Comparison of ENCODE assay signal across 21 cellular contexts in the genomic region with DNA sequence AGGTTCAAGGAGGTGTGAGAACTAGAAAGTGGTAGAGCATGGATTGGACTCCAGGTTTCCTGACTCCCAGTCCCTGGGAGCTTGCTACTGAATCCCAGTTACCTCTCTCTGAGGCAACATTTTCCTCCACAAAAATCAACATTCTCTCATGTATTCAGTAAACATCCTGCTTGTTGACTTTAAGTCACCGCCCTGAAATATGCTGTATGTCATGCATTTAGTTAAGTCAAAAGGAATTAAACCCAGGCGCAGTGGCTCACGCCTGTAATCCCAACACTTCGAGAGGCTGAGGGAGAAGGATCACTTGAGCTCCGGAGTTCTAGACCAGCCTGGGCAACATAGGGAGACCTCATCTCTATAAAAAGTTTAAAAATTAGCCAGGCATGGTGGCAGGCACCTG. TPM values are rescaled to one million over a fixed set of nuclear protein-coding genes. Genes with fewer than 3 reads are reported as not detected.
A peak's percentile ranks its signal among the peaks of the same experiment; 100 is the strongest.
DNase-seq lines count a peak whose midpoint lies in the region; ATAC-seq, FAIRE-seq and TF ChIP-seq lines count a peak whose summit lies in the region.
"Had no signal": no experiment of that assay in that cellular context is flagged by ENCODE, and none has a peak within 500 bp of the region (broad histone marks: within the 10 kb centered on the region; RNA-seq: fewer than 3 reads in every experiment).

No MANE protein-coding gene starts in this region.

- no peak overlapping the region for H3K27ac Mint-ChIP-seq in CD4-positive, alpha-beta memory T cell

- ATAC-seq in PC-3, result peak; percentile 58
- ATAC-seq in upper lobe of right lung, result peak; percentile 17
- ATAC-seq in GM19452 (IDR thresholded peaks at IDR 0.05; ENCODE audit: unreplicated experiment), result no peak
- ATAC-seq: HCT116 had no signal

- FAIRE-seq in GM19239 (lab: Jason Lieb, UNC), result no peak
- FAIRE-seq: D721Med, H1, HTR-8/SVneo, RCC 7860 had no signal

- H3F3A ChIP-seq in PC-3 (ENCODE audit: low read length, unreplicated experiment), result no peaks in the 10 kb centered on the region

- WGBS in hepatocyte (ENCODE audit: low lambda C conversion rate, missing lambda C conversion rate), result 67% methylated on average over 5 of the region's 5 CpGs

- H3K9me3 Mint-ChIP-seq in CD4-positive, alpha-beta memory T cell, result no peaks in the 10 kb centered on the region

- H3K9ac ChIP-seq in PC-3 (ENCODE audit: low read length), result no peak overlapping the region

- H3K4me1 ChIP-seq in PC-3 (ENCODE audit: insufficient read depth, low read length) (peaks cover 18% of the 10 kb centered on the region), hepatocyte (ENCODE audit: insufficient read depth) (peaks cover 7% of the 10 kb centered on the region), upper lobe of right lung (peaks cover 12% of the 10 kb centered on the region)
- peaks cover 12% of the 10 kb centered on the region for H3K4me1 ChIP-seq in CD4-positive, alpha-beta memory T cell (ENCODE audit: insufficient read depth, low read length)

- CTCF ChIA-PET in PC-3 (lab: Charles Lee), result interaction anchor here (0.6 kb wide), 1 partner anchor 109 kb away, joined by 3 read pairs; no protein-coding TSS in a partner anchor
- CTCF ChIA-PET in CD4-positive, alpha-beta memory T cell (lab: Charles Lee; ENCODE audit: partially characterized antibody), result no interaction called here

- peaks cover 26 to 33% of the 10 kb centered on the region in 2 donors for H3K27me3 Mint-ChIP-seq in CD4-positive, alpha-beta memory T cell

- DNase-seq in SIG-M5 treated with dmso at 0.1 percent for 504 hours (lab: John Stamatoyannopoulos, UW; ENCODE audit: unreplicated experiment), result peak; percentile 23
- DNase-seq in SIG-M5 (lab: John Stamatoyannopoulos, UW), result no peak
- peak; percentile 57 for DNase-seq in PC-3
- DNase-seq in hepatocyte (ENCODE audit: low spot score), result peak; percentile 15
- no peak for DNase-seq in upper lobe of right lung
- DNase-seq in GM19239 (ENCODE audit: insufficient read length, low spot score), result no peak
- DNase-seq in CD4-positive, alpha-beta memory T cell, result no peak
- DNase-seq: DMS79, Karpas-422, NCI-H1694, NCI-H2081 treated with DMSO at 0.1 percent for 48 hours, NCI-H446, NCI-H526 treated with DMSO at 0.1 percent for 48 hours had no signal

- H3K4me3 ChIP-seq in PC-3 (ENCODE audit: low read length), result no peak overlapping the region
- no peak overlapping the region for H3K4me3 ChIP-seq in hepatocyte
- no peak overlapping the region for H3K4me3 ChIP-seq in upper lobe of right lung
- no peak overlapping the region for H3K4me3 ChIP-seq in CD4-positive, alpha-beta memory T cell (ENCODE audit: low read length in 2 of 2)

- no peaks in the 10 kb centered on the region for H4K20me1 ChIP-seq in PC-3 (ENCODE audit: low read length)
- H4K20me1 ChIP-seq in hepatocyte (ENCODE audit: insufficient read depth, poor library complexity, severe bottlenecking), result no peaks in the 10 kb centered on the region

- H3K4me2 ChIP-seq in PC-3 (ENCODE audit: low read length) (peak overlapping the region; percentile 50), hepatocyte (no peak overlapping the region)

- H2AFZ ChIP-seq in PC-3 (ENCODE audit: low read length) (peak overlapping the region; percentile 48; the same call in 1 of the 2 replicates), hepatocyte (no peak overlapping the region)

- H3K4me1 Mint-ChIP-seq in CD4-positive, alpha-beta memory T cell, result peaks cover 5 to 14% (median 10%) of the 10 kb centered on the region in 4 donors

- H3K36me3 ChIP-seq in PC-3 (ENCODE audit: low read depth, low read length) (no peaks in the 10 kb centered on the region), hepatocyte (replicated peaks; ENCODE audit: insufficient read depth, low read depth) (no peaks in the 10 kb centered on the region), upper lobe of right lung (no peaks in the 10 kb centered on the region)
- no peaks in the 10 kb centered on the region for H3K36me3 ChIP-seq in CD4-positive, alpha-beta memory T cell (ENCODE audit: insufficient read depth, low read length)

- TF ChIP-seq CTCF in PC-3 (conservative IDR thresholded peaks at IDR 0.05; ENCODE audit: low read depth, low read length) (no peak), hepatocyte (IDR thresholded peaks at IDR 0.05; ENCODE audit: poor library complexity) (no peak), upper lobe of right lung (IDR thresholded peaks at IDR 0.05) (no peak)

- H3K27ac ChIP-seq in PC-3 (ENCODE audit: low read length) (no peak overlapping the region), hepatocyte (no peak overlapping the region), upper lobe of right lung (no peak overlapping the region)
- H3K27ac ChIP-seq in CD4-positive, alpha-beta memory T cell (ENCODE audit: low read depth, low read length), result no peak overlapping the region
- H3K27ac ChIP-seq: C4-2B had no signal

- H3K9me2 ChIP-seq in PC-3 (replicated peaks; ENCODE audit: low read length) (no peaks in the 10 kb centered on the region), hepatocyte (replicated peaks; ENCODE audit: insufficient read depth) (no peaks in the 10 kb centered on the region)

- H3K36me3 Mint-ChIP-seq in CD4-positive, alpha-beta memory T cell, result no peaks in the 10 kb centered on the region

- intact Hi-C loops in PC-3 (cut with micrococcal nuclease), result loop anchor here (2.0 to 5.0 kb wide), 2 partner anchors 14 to 106 kb away; a partner anchor contains a TSS
- intact Hi-C loops in upper lobe of right lung (cut with DNase I), result no loop called here
- intact Hi-C loops in CD4-positive, alpha-beta memory T cell (cut with micrococcal nuclease), result no loop called here

- no peaks in the 10 kb centered on the region for H3K79me2 ChIP-seq in PC-3 (ENCODE audit: low read length)
- H3K79me2 ChIP-seq in hepatocyte, result no peaks in the 10 kb centered on the region

- H3K27me3 ChIP-seq in PC-3 (ENCODE audit: low read length), result no peaks in the 10 kb centered on the region
- H3K27me3 ChIP-seq in hepatocyte, result peaks cover 17% of the 10 kb centered on the region
- H3K27me3 ChIP-seq in upper lobe of right lung, result peaks cover 17% of the 10 kb centered on the region
- peaks cover 18% of the 10 kb centered on the region for H3K27me3 ChIP-seq in CD4-positive, alpha-beta memory T cell (ENCODE audit: insufficient read depth, low read length)

- no peak overlapping the region for H3K4me3 Mint-ChIP-seq in CD4-positive, alpha-beta memory T cell

- H3K9me3 ChIP-seq in PC-3 (ENCODE audit: low read length) (no peaks in the 10 kb centered on the region), hepatocyte (ENCODE audit: low read depth) (no peaks in the 10 kb centered on the region), upper lobe of right lung (no peaks in the 10 kb centered on the region)
- no peaks in the 10 kb centered on the region for H3K9me3 ChIP-seq in CD4-positive, alpha-beta memory T cell (ENCODE audit: control insufficient read depth in 1 of 2, low read length in 2 of 2)

- POLR2A ChIA-PET in PC-3 (lab: Charles Lee; ENCODE audit: unreplicated experiment), result no interaction called here
- POLR2A ChIA-PET in CD4-positive, alpha-beta memory T cell (lab: Charles Lee; ENCODE audit: partially characterized antibody), result no interaction called here

- BruUV-seq in PC-3 (replicated peaks; lab: Mats Ljungman, UMichigan), result no TSS peak

RNA-seq across cellular contexts. Expression of a gene that starts 3.8 kb away (rescaled TPM):
- total RNA-seq in PC-3 (2014; rRNA removed) (1.1 and 1.6 TPM in 2 replicates), hepatocyte (2.3 and 3.5 TPM in 2 replicates), upper lobe of right lung (11.7 TPM)
- polyA plus RNA-seq in hepatocyte, result 6.0 and 6.8 TPM in 2 replicates
- not detected for total RNA-seq in CD4-positive, alpha-beta memory T cell
- polyA plus RNA-seq in CD4-positive, alpha-beta memory T cell, result not detected
- total RNA-seq: T-helper 1 cell treated with Interleukin-12 subunit alpha and Interleukin-12 subunit beta and Interleukin-4 antibody, amounts not matched to agents 30 ng/mL and 1 ng/mL, for 36 hours had no signal

RNA-seq across cellular contexts. Expression of a gene that starts 18.8 kb away (rescaled TPM):
- total RNA-seq in PC-3 (2014; rRNA removed), result 6.6 and 8.9 TPM in 2 replicates
- 4.6 TPM in 2 replicates for total RNA-seq in hepatocyte
- 1.8 and 2.0 TPM in 2 replicates for polyA plus RNA-seq in hepatocyte
- total RNA-seq in upper lobe of right lung, result 7.3 TPM
- 1 to 10 TPM; 5.5 to 5.7 TPM for total RNA-seq in CD4-positive, alpha-beta memory T cell
- polyA plus RNA-seq in CD4-positive, alpha-beta memory T cell, result 1 to 10 TPM; 2.3 to 2.5 TPM

RNA-seq across cellular contexts. Expression of a gene that starts 42.7 kb away (rescaled TPM):
- 54.5 and 62.7 TPM in 2 replicates for total RNA-seq in PC-3 (2014; rRNA removed)
- total RNA-seq in hepatocyte, result 255 and 338 TPM in 2 replicates
- 455 and 484 TPM in 2 replicates for polyA plus RNA-seq in hepatocyte
- 245 TPM for total RNA-seq in upper lobe of right lung
- total RNA-seq in CD4-positive, alpha-beta memory T cell, result 10 to 100 TPM; 47.4 to 50.8 TPM
- 100 to 1,000 TPM; 101 to 150 TPM for polyA plus RNA-seq in CD4-positive, alpha-beta memory T cell

Comparison
In these comparisons a context has a peak if more than half of its experiments do, and no peak if none do; other contexts are left out.
1. DNase-seq: peak in SIG-M5 treated with dmso at 0.1 percent for 504 hours (single experiment), PC-3 (single experiment) and hepatocyte (single experiment); none in SIG-M5 (single experiment), upper lobe of right lung (single experiment), GM19239 (single experiment) and CD4-positive, alpha-beta memory T cell (0 of 5).